8 cellular contexts compared by ENCODE assay signal in the genomic region with DNA sequence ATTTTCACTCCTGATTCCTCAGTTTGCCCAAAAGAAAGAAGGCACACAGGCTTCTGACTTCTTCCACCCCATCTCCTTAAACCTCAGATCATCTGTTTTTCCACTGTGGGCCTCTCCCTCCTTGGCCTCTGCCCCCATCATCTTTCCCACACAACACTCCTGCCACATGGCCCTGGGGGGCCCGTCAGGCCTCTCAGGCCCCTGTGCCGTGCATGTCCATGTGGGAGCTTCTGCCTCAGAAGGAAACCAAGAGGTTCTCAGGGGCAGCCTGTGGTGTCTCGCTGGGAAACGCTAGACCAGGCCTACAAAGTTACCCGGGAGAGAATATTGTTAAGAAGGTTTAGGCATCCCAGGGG. TPM values are rescaled to one million over a fixed set of nuclear protein-coding genes. Genes with fewer than 3 reads are reported as not detected.
A peak's percentile ranks its signal among the peaks of the same experiment; 100 is the strongest.
DNase-seq lines count a peak whose midpoint lies in the region; ATAC-seq and TF ChIP-seq lines count a peak whose summit lies in the region.

No MANE protein-coding gene starts in this region.

- H3K9me3 ChIP-seq in CD4-positive, CD25-positive, alpha-beta regulatory T cell (ENCODE audit: control insufficient read depth in 2 of 2, low read length in 2 of 2) = no peaks in the 10 kb centered on the region

- DNase-seq in CD4-positive, CD25-positive, alpha-beta regulatory T cell = no peak
- DNase-seq in chondrocyte (ENCODE audit: low spot score) (no peak), A172 (ENCODE audit: low spot score) (no peak), inferior parietal cortex (ENCODE audit: extremely low spot score) (no peak), sciatic nerve (ENCODE audit: low spot score) (no peak), SHP77 treated with DMSO at 0.1 percent for 48 hours (lab: John Stamatoyannopoulos, UW) (no peak)

- no peak overlapping the region for H3K4me3 ChIP-seq in CD4-positive, CD25-positive, alpha-beta regulatory T cell (ENCODE audit: low read depth, low read length)

- intact Hi-C loops in sciatic nerve (cut with DNase I) = no loop called here

- H3K27me3 ChIP-seq in CD4-positive, CD25-positive, alpha-beta regulatory T cell (ENCODE audit: control insufficient read depth, insufficient read depth, low read length) = no peaks in the 10 kb centered on the region

- ATAC-seq in CD4-positive, CD25-positive, alpha-beta regulatory T cell (ENCODE audit: low read depth in 2 of 2) = no peak
- peak; percentile 52 for ATAC-seq in GM19395 (IDR thresholded peaks at IDR 0.05; ENCODE audit: unreplicated experiment)
- ATAC-seq in HG03196 (IDR thresholded peaks at IDR 0.05; ENCODE audit: unreplicated experiment) = peak; percentile 24
- ATAC-seq in sciatic nerve = no peak

- no peak overlapping the region for H3K4me3 Mint-ChIP-seq in CD4-positive, CD25-positive, alpha-beta regulatory T cell
- H3K4me3 Mint-ChIP-seq in chondrocyte (ENCODE audit: unreplicated experiment) = no peak overlapping the region

- no peaks in the 10 kb centered on the region for H3K36me3 ChIP-seq in CD4-positive, CD25-positive, alpha-beta regulatory T cell (ENCODE audit: control insufficient read depth, insufficient read depth, low read length)

- H3K27ac Mint-ChIP-seq in CD4-positive, CD25-positive, alpha-beta regulatory T cell = peak overlapping the region in 2 of 3 donors; percentile 55 to 75
- peak overlapping the region; percentile 20 for H3K27ac Mint-ChIP-seq in chondrocyte (ENCODE audit: unreplicated experiment)

- no peaks in the 10 kb centered on the region for H3K9me3 Mint-ChIP-seq in CD4-positive, CD25-positive, alpha-beta regulatory T cell
- H3K9me3 Mint-ChIP-seq in chondrocyte (ENCODE audit: low read depth) = no peaks in the 10 kb centered on the region

- peaks cover 0 to 24% (median 14%) of the 10 kb centered on the region in 4 donors for H3K4me1 Mint-ChIP-seq in CD4-positive, CD25-positive, alpha-beta regulatory T cell
- peaks cover 7% of the 10 kb centered on the region for H3K4me1 Mint-ChIP-seq in chondrocyte (ENCODE audit: low read depth)

- no peak for TF ChIP-seq CTCF in chondrocyte (IDR thresholded peaks at IDR 0.05)

- H3K27ac ChIP-seq in CD4-positive, CD25-positive, alpha-beta regulatory T cell (ENCODE audit: insufficient read depth, low read length, poor library complexity, severe bottlenecking) = no peak overlapping the region

- H3K4me1 ChIP-seq in CD4-positive, CD25-positive, alpha-beta regulatory T cell (ENCODE audit: control insufficient read depth, insufficient read depth, low read length, poor library complexity, severe bottlenecking) = peaks cover 15% of the 10 kb centered on the region

- no peaks in the 10 kb centered on the region for H3K27me3 Mint-ChIP-seq in CD4-positive, CD25-positive, alpha-beta regulatory T cell
- H3K27me3 Mint-ChIP-seq in chondrocyte (ENCODE audit: low read depth) = no peaks in the 10 kb centered on the region

- H3K36me3 Mint-ChIP-seq in CD4-positive, CD25-positive, alpha-beta regulatory T cell = no peaks in the 10 kb centered on the region
- no peaks in the 10 kb centered on the region for H3K36me3 Mint-ChIP-seq in chondrocyte (ENCODE audit: low read depth)

RNA-seq across cellular contexts. Expression of a gene that starts 8.0 kb away (rescaled TPM):
- 0.72 TPM for total RNA-seq in CD4-positive, CD25-positive, alpha-beta regulatory T cell
- polyA plus RNA-seq in CD4-positive, CD25-positive, alpha-beta regulatory T cell = not detected
- total RNA-seq in chondrocyte = not detected in 3 replicates
- total RNA-seq in A172 (2014; rRNA removed; shearing (Covaris generic)) = not detected in 2 replicates
- total RNA-seq in sciatic nerve = 2.1 TPM

RNA-seq across cellular contexts. Expression of a gene that starts 14.7 kb away (rescaled TPM):
- 63.8 TPM for total RNA-seq in CD4-positive, CD25-positive, alpha-beta regulatory T cell
- 1 to 10 TPM; 2.8 to 7.1 (median 5.3) TPM for polyA plus RNA-seq in CD4-positive, CD25-positive, alpha-beta regulatory T cell
- 19.2 to 32.7 TPM (median 22.8 TPM) in 3 replicates for total RNA-seq in chondrocyte
- total RNA-seq in A172 (2014; rRNA removed; shearing (Covaris generic)) = 4.8 and 9.0 TPM in 2 replicates
- 44.7 TPM for total RNA-seq in sciatic nerve

RNA-seq across cellular contexts. Expression of a gene that starts 26.6 kb away (rescaled TPM):
- 40.8 TPM for total RNA-seq in CD4-positive, CD25-positive, alpha-beta regulatory T cell
- 10 to 100 TPM; 27.3 to 34.2 (median 32.9) TPM for polyA plus RNA-seq in CD4-positive, CD25-positive, alpha-beta regulatory T cell
- total RNA-seq in chondrocyte (26.0 to 41.4 TPM (median 28.6 TPM) in 3 replicates), sciatic nerve (38.8 TPM)
- 33.2 and 54.4 TPM in 2 replicates for total RNA-seq in A172 (2014; rRNA removed; shearing (Covaris generic))

RNA-seq across cellular contexts. Expression of a gene that starts 27.0 kb away (rescaled TPM):
- 72.6 TPM for total RNA-seq in CD4-positive, CD25-positive, alpha-beta regulatory T cell
- 100 to 1,000 TPM in 2 of 4 donors, 10 to 100 TPM in 2; 81.8 to 121 (median 101) TPM for polyA plus RNA-seq in CD4-positive, CD25-positive, alpha-beta regulatory T cell
- total RNA-seq in chondrocyte = 141 to 168 TPM (median 142 TPM) in 3 replicates
- 96.7 and 99.1 TPM in 2 replicates for total RNA-seq in A172 (2014; rRNA removed; shearing (Covaris generic))
- 68.0 TPM for total RNA-seq in sciatic nerve

RNA-seq across cellular contexts. Expression of a gene that starts 33.2 kb away (rescaled TPM):
- total RNA-seq in CD4-positive, CD25-positive, alpha-beta regulatory T cell = 65.6 TPM
- polyA plus RNA-seq in CD4-positive, CD25-positive, alpha-beta regulatory T cell = 10 to 100 TPM; 24.7 to 38.3 (median 30.4) TPM
- total RNA-seq in chondrocyte = 31.0 to 36.9 TPM (median 32.0 TPM) in 3 replicates
- total RNA-seq in A172 (2014; rRNA removed; shearing (Covaris generic)) = 13.5 and 18.7 TPM in 2 replicates
- total RNA-seq in sciatic nerve = 33.0 TPM

Comparison
In these comparisons a context has a peak if more than half of its experiments do, and no peak if none do; other contexts are left out.
1. ATAC-seq: peak in GM19395 (single experiment) and HG03196 (single experiment); none in CD4-positive, CD25-positive, alpha-beta regulatory T cell (0 of 2) and sciatic nerve (single experiment).